ENCODE assay signal across 16 cellular contexts in the genomic region with DNA sequence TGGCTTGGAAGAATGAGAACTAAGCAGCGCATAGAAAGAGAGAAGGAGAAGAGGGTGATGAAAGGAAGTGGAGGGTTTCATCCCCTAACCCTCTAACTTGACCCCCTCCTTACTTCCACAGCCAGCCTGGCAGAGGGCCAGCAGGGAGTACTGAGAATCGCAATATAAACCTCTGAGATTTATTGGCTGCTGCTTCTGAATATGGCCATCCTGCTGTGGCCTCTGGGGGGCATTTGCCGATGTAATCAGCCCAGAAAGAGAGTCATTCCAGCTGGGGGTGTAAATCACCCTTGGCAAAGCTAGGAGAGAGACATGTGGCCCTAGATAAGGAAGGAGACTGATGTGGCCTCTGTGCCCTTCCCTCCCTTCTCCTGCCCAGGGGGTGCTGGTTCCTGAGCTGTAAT. TPM values are rescaled to one million over a fixed set of nuclear protein-coding genes. Genes with fewer than 3 reads are reported as not detected.
A peak's percentile ranks its signal among the peaks of the same experiment; 100 is the strongest.
DNase-seq lines count a peak whose midpoint lies in the region; ATAC-seq and TF ChIP-seq lines count a peak whose summit lies in the region.
"Had no signal": no experiment of that assay in that cellular context is flagged by ENCODE, and none has a peak within 500 bp of the region (broad histone marks: within the 10 kb centered on the region; RNA-seq: fewer than 3 reads in every experiment).

No MANE protein-coding gene starts in this region.

- ATAC-seq in GM21526 (IDR thresholded peaks at IDR 0.05; ENCODE audit: low FRiP score, unreplicated experiment) (no peak), upper lobe of right lung (no peak), esophagus mucosa (no peak)
- ATAC-seq: Panc1 had no signal

- H3K9me2 ChIP-seq in hepatocyte (replicated peaks; ENCODE audit: insufficient read depth) = no peaks in the 10 kb centered on the region

- no peaks in the 10 kb centered on the region for H3K36me3 ChIP-seq in BE2C
- H3K36me3 ChIP-seq in hepatocyte (replicated peaks; ENCODE audit: insufficient read depth, low read depth) = no peaks in the 10 kb centered on the region
- H3K36me3 ChIP-seq in upper lobe of right lung = no peaks in the 10 kb centered on the region
- H3K36me3 ChIP-seq: adrenal gland, BLaER1 had no signal

- no peak overlapping the region for H3K4me3 ChIP-seq in BE2C (ENCODE audit: low read depth, low read length)
- H3K4me3 ChIP-seq in hepatocyte = no peak overlapping the region
- H3K4me3 ChIP-seq in upper lobe of right lung = no peak overlapping the region

- H4K20me1 ChIP-seq in hepatocyte (ENCODE audit: insufficient read depth, poor library complexity, severe bottlenecking) = no peaks in the 10 kb centered on the region
- H4K20me1 ChIP-seq: BLaER1 had no signal

- 47% methylated on average over 3 of the region's 3 CpGs for WGBS in hepatocyte (ENCODE audit: low lambda C conversion rate, missing lambda C conversion rate)

- peak overlapping the region; percentile 7 for H3K4me2 ChIP-seq in hepatocyte

- H3K79me2 ChIP-seq in hepatocyte = no peaks in the 10 kb centered on the region

- DNase-seq in BE2C (peak; percentile 55), EH (ENCODE audit: low read depth) (peak; percentile 5), NCI-H345 treated with DMSO at 0.1 percent for 48 hours (lab: John Stamatoyannopoulos, UW; ENCODE audit: unreplicated experiment) (peak; percentile 31), hepatocyte (ENCODE audit: low spot score) (peak; percentile 23), upper lobe of right lung (no peak), HK-2 (ENCODE audit: unreplicated experiment) (no peak)
- DNase-seq: activated T-cell treated with anti-CD3 and anti-CD28 coated beads, Interleukin-2, amount 50 U/mL, for 4 hours; adrenal gland; head of caudate nucleus; left cardiac atrium; NCI-H2171 treated with DMSO at 0.1 percent for 48 hours; stimulated activated CD4-positive, alpha-beta T cell treated with anti-CD3 and anti-CD28 coated beads, Interleukin-2, amount 100 ng/mL, for 48 hours had no signal

- H3K27me3 ChIP-seq in BE2C (peaks cover 22% of the 10 kb centered on the region), hepatocyte (no peaks in the 10 kb centered on the region), upper lobe of right lung (peaks cover 10% of the 10 kb centered on the region)

- H3K27ac ChIP-seq in hepatocyte (no peak overlapping the region), upper lobe of right lung (no peak overlapping the region)
- H3K27ac ChIP-seq: adrenal gland, BLaER1 had no signal

- H3K4me1 ChIP-seq in BE2C = no peaks in the 10 kb centered on the region
- H3K4me1 ChIP-seq in hepatocyte (ENCODE audit: insufficient read depth) = peaks cover 9% of the 10 kb centered on the region
- H3K4me1 ChIP-seq in upper lobe of right lung = peaks cover 15% of the 10 kb centered on the region

- H2AFZ ChIP-seq in hepatocyte = no peak overlapping the region

- TF ChIP-seq CTCF in BE2C (IDR thresholded peaks at IDR 0.05; ENCODE audit: low read depth, low read length) (no peak), hepatocyte (IDR thresholded peaks at IDR 0.05; ENCODE audit: poor library complexity) (no peak), upper lobe of right lung (IDR thresholded peaks at IDR 0.05) (no peak)

- no peaks in the 10 kb centered on the region for H3K9me3 ChIP-seq in BE2C
- H3K9me3 ChIP-seq in hepatocyte (ENCODE audit: low read depth) = no peaks in the 10 kb centered on the region
- H3K9me3 ChIP-seq in upper lobe of right lung = no peaks in the 10 kb centered on the region
- H3K9me3 ChIP-seq: adrenal gland, BLaER1 had no signal

- intact Hi-C loops in upper lobe of right lung (cut with DNase I) = no loop called here

RNA-seq across cellular contexts. Expression of gene GFRA3, which starts 1.0 kb away (rescaled TPM):
- polyA plus RNA-seq in BE2C (2012; ENCODE audit: insufficient read depth, insufficient read length, low read depth) = 25.6 TPM
- 1.6 and 2.2 TPM in 2 replicates for total RNA-seq in hepatocyte
- polyA plus RNA-seq in hepatocyte = 3.2 and 4.2 TPM in 2 replicates
- total RNA-seq in upper lobe of right lung = 0.90 TPM
- total RNA-seq in esophagus mucosa = not detected
- total RNA-seq: activated T-cell treated with anti-CD3 and anti-CD28 coated beads, Interleukin-2, amount 50 U/mL, for 4 hours had no signal

RNA-seq across cellular contexts. Expression of gene CDC25C, which starts 56.2 kb away (rescaled TPM):
- 1.4 TPM for polyA plus RNA-seq in BE2C (2012; ENCODE audit: insufficient read depth, insufficient read length, low read depth)
- total RNA-seq in hepatocyte = 2.3 and 3.7 TPM in 2 replicates
- polyA plus RNA-seq in hepatocyte = 1.6 and 3.1 TPM in 2 replicates
- total RNA-seq in upper lobe of right lung = 0.29 TPM
- total RNA-seq in esophagus mucosa = 2.7 TPM

Comparison
In these comparisons a context has a peak if more than half of its experiments do, and no peak if none do; other contexts are left out.
1. DNase-seq: peak in BE2C (single experiment), EH (single experiment), NCI-H345 treated with DMSO at 0.1 percent for 48 hours (single experiment) and hepatocyte (single experiment); none in upper lobe of right lung (single experiment) and HK-2 (single experiment).